In genomic region chr16:81716478-81717210, GRCh38 we compare ENCODE assay signal across 8 cellular contexts.
A peak's percentile ranks its signal among the peaks of the same experiment; 100 is the strongest.
DNase-seq lines count a peak whose midpoint lies in the region; ATAC-seq lines count a peak whose summit lies in the region.
"Had no signal": no experiment of that assay in that cellular context is flagged by ENCODE, and none has a peak within 500 bp of the region (broad histone marks: within the 10 kb centered on the region; RNA-seq: fewer than 3 reads in every experiment).

No MANE protein-coding gene starts in this region.

- H3K4me3 Mint-ChIP-seq in naive thymus-derived CD8-positive, alpha-beta T cell = peak overlapping the region in 4 of 10 donors; percentile 3 to 66 (median 46)

- ATAC-seq in GM18519 (IDR thresholded peaks at IDR 0.05; ENCODE audit: low FRiP score, unreplicated experiment) = peak; percentile 52
- ATAC-seq in GM21390 (IDR thresholded peaks at IDR 0.05; ENCODE audit: unreplicated experiment) = peak; percentile 65
- ATAC-seq in HG03442 (IDR thresholded peaks at IDR 0.05; ENCODE audit: unreplicated experiment) = peak; percentile 54
- ATAC-seq in naive thymus-derived CD8-positive, alpha-beta T cell = no peak

- H3K9ac ChIP-seq in mesenchymal stem cell (ENCODE audit: low read length) = no peak overlapping the region

- H3K4me1 ChIP-seq in mesenchymal stem cell (ENCODE audit: control insufficient read depth, insufficient read depth, low read depth, low read length) = peaks cover 9% of the 10 kb centered on the region

- no peak overlapping the region for H4K8ac ChIP-seq in mesenchymal stem cell (ENCODE audit: low read length)

- no peak overlapping the region for H2BK15ac ChIP-seq in mesenchymal stem cell (ENCODE audit: low read depth, poor library complexity, severe bottlenecking)

- H2BK120ac ChIP-seq in mesenchymal stem cell (ENCODE audit: low read depth, low read length) = no peak overlapping the region

- POLR2A ChIA-PET in naive thymus-derived CD8-positive, alpha-beta T cell (lab: Charles Lee) = interaction anchor here (0.7 to 1.0 kb wide), 2 partner anchors 10 to 83 kb away, joined by 3 to 4 read pairs; no protein-coding TSS in a partner anchor

- H3K14ac ChIP-seq in mesenchymal stem cell (ENCODE audit: low read length in 2 of 2) = no peak overlapping the region

- no peak overlapping the region for H3K4me2 ChIP-seq in mesenchymal stem cell (ENCODE audit: low read length, poor library complexity, severe bottlenecking)

- H3K4ac ChIP-seq in mesenchymal stem cell (ENCODE audit: low read depth in 1 of 2, low read length in 2 of 2) = no peak overlapping the region

- H3K27me3 ChIP-seq in mesenchymal stem cell (ENCODE audit: control insufficient read depth in 1 of 2, insufficient read depth in 1 of 2, low read length in 2 of 2) = peaks cover 0 to 2% of the 10 kb centered on the region in 2 experiments
- H3K27me3 ChIP-seq: tibial nerve had no signal

- peak overlapping the region in 7 of 10 donors; percentile 13 to 83 (median 74) for H3K27ac Mint-ChIP-seq in naive thymus-derived CD8-positive, alpha-beta T cell

- H3K9me3 ChIP-seq in mesenchymal stem cell (ENCODE audit: control insufficient read depth, low read length) = no peaks in the 10 kb centered on the region
- H3K9me3 ChIP-seq: tibial nerve had no signal

- peaks cover 0 to 4% (median 0%) of the 10 kb centered on the region in 3 donors for H3K36me3 Mint-ChIP-seq in naive thymus-derived CD8-positive, alpha-beta T cell

- DNase-seq in naive thymus-derived CD8-positive, alpha-beta T cell = no peak
- no peak for DNase-seq in effector CD8-positive, alpha-beta T cell (lab: John Stamatoyannopoulos, UW)
- DNase-seq in AML-193 (lab: John Stamatoyannopoulos, UW) (no peak), mesenchymal stem cell (no peak)

- no peaks in the 10 kb centered on the region for H3K9me3 Mint-ChIP-seq in naive thymus-derived CD8-positive, alpha-beta T cell

- H3K4me3 ChIP-seq in mesenchymal stem cell (ENCODE audit: insufficient read depth in 1 of 2, low read depth in 1 of 2, low read length in 2 of 2) = no peak overlapping the region
- H3K4me3 ChIP-seq: tibial nerve had no signal

- H3K4me1 Mint-ChIP-seq in naive thymus-derived CD8-positive, alpha-beta T cell = peaks cover 19 to 54% (median 41%) of the 10 kb centered on the region in 4 donors

- H4K91ac ChIP-seq in mesenchymal stem cell (ENCODE audit: low read length) = no peak overlapping the region

- no peak overlapping the region for H3K23ac ChIP-seq in mesenchymal stem cell (ENCODE audit: low read length in 2 of 2)

- H3K36me3 ChIP-seq in mesenchymal stem cell (ENCODE audit: control insufficient read depth in 1 of 2, insufficient read depth in 2 of 2, low read depth in 1 of 2, low read length in 2 of 2) = no peaks in the 10 kb centered on the region
- H3K36me3 ChIP-seq: tibial nerve had no signal

- no peak overlapping the region for H3K18ac ChIP-seq in mesenchymal stem cell (ENCODE audit: low read depth in 1 of 2, low read length in 2 of 2)

- 79% methylated on average over 9 of the region's 10 CpGs for WGBS in mesenchymal stem cell

- no peaks in the 10 kb centered on the region for H3K27me3 Mint-ChIP-seq in naive thymus-derived CD8-positive, alpha-beta T cell

- no peak overlapping the region for H2BK5ac ChIP-seq in mesenchymal stem cell (ENCODE audit: low read depth, low read length, poor library complexity, severe bottlenecking)

- no peak overlapping the region for H2AK5ac ChIP-seq in mesenchymal stem cell (ENCODE audit: low read length, severe bottlenecking)

- no peaks in the 10 kb centered on the region for H3K79me1 ChIP-seq in mesenchymal stem cell (replicated peaks; ENCODE audit: low read length, poor library complexity, severe bottlenecking)

- H2BK12ac ChIP-seq in mesenchymal stem cell (ENCODE audit: low read length in 2 of 2) = no peak overlapping the region

- H3K27ac ChIP-seq in mesenchymal stem cell (ENCODE audit: low read length, poor library complexity, severe bottlenecking) = no peak overlapping the region
- H3K27ac ChIP-seq: tibial nerve had no signal

- H2AFZ ChIP-seq in mesenchymal stem cell (ENCODE audit: low read depth, low read length) = no peak overlapping the region

Comparison
In these comparisons a context has a peak if more than half of its experiments do, and no peak if none do; other contexts are left out.
1. ATAC-seq: peak in GM18519 (single experiment), GM21390 (single experiment) and HG03442 (single experiment); none in naive thymus-derived CD8-positive, alpha-beta T cell (0 of 2).